In genomic region chr7:48610705-48611104, GRCh38 we compare ENCODE assay signal across 26 cellular contexts.
"Had no signal": no experiment of that assay in that cellular context is flagged by ENCODE, and none has a peak within 500 bp of the region (broad histone marks: within the 10 kb centered on the region; RNA-seq: fewer than 3 reads in every experiment).

No MANE protein-coding gene starts in this region.

- H3K9me3 ChIP-seq: MG63, SJSA1 had no signal

- DNase-seq: IMR-90, Karpas-422, KG1, MG63, NCI-H1092 treated with DMSO at 0.1 percent for 48 hours, NCI-H1436, NCI-H187, NCI-H2029, NCI-H2081 treated with DMSO at 0.1 percent for 48 hours, NCI-H2171, NCI-H226, NCI-H446, NCI-H510A, NCI-H524 treated with DMSO at 0.1 percent for 48 hours, NCI-H69, NCI-H774, PC-9, Right ventricle myocardium superior, RPMI8226, SIG-M5 had no signal

- H3K4me3 ChIP-seq: MG63, PC-9, SJSA1, SK-N-MC had no signal

- FAIRE-seq: HepG2, HTR-8/SVneo, RCC 7860 had no signal

- H3K4me2 ChIP-seq: PC-9 had no signal

- H3K27me3 ChIP-seq: MG63, SJSA1 had no signal

- H2AFZ ChIP-seq: PC-9 had no signal

- H3K4me1 ChIP-seq: SJSA1 had no signal

- ATAC-seq: HepG2 had no signal

- H3K36me3 ChIP-seq: MG63, SJSA1 had no signal

- H3K27ac ChIP-seq: HL-60, PC-9, SJSA1, SK-N-MC had no signal
